Comparison of ENCODE assay signal across 8 cellular contexts in the genomic region with DNA sequence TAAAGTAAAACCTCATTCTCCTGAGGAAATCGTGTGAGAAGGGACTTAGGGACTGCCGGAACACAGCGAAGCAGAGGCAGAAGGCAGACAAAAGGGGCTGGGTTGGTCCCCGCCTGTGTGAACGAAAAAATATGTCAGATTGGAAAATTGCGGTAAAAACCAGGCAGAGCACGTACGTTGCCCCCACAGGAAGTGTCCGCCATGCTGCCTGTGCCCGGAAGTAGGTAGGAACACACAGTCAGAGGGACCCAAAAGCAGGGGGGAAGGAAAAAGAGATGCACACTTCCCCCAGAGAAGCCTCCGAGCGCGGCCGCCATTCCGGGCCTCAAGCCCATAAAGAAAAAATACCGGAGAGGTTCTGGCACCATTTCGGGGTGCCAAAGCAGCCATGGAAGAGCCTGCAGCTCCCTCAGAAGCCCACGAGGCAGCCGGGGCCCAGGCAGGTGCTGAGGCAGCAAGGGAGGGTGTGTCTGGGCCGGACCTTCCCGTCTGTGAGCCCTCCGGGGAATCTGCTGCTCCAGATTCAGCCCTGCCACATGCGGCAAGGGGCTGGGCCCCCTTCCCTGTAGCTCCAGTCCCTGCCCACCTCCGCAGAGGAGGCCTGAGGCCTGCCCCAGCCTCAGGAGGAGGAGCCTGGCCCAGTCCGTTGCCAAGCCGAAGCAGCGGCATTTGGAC. TPM values are rescaled to one million over a fixed set of nuclear protein-coding genes. Genes with fewer than 3 reads are reported as not detected.
DNase-seq lines count a peak whose midpoint lies in the region; ATAC-seq lines count a peak whose summit lies in the region.

Gene MKRN3, plus strand, starts transcription at position 280 of the 675 bp plus-strand sequence. Its CDS starts 109 bp downstream, at position 389.

- ATAC-seq in esophagus mucosa (peak; percentile 94), HG02642 (IDR thresholded peaks at IDR 0.05; ENCODE audit: poor library complexity, unreplicated experiment) (no peak)

- DNase-seq in Daoy (ENCODE audit: low read depth), result peak; percentile 91
- peak; percentile 81 for DNase-seq in NCI-H2029 (lab: John Stamatoyannopoulos, UW)
- peak; percentile 13 to 30 for DNase-seq in activated CD4-positive, alpha-beta T cell treated with anti-CD3 and anti-CD28 coated beads, Interleukin-2, amount 50 U/mL, for 48 hours
- DNase-seq in putamen (ENCODE audit: low spot score), result peak; percentile 79
- DNase-seq in kidney tubule cell (ENCODE audit: low spot score), result no peak
- DNase-seq in SIG-M5 (lab: John Stamatoyannopoulos, UW), result no peak

RNA-seq across cellular contexts. Expression of gene MKRN3, which starts in this region (rescaled TPM):
- total RNA-seq in Daoy (2014; rRNA removed; shearing (Covaris generic)), result 12.1 and 15.0 TPM in 2 replicates
- 2.5 TPM for total RNA-seq in esophagus mucosa

Comparison
In these comparisons a context has a peak if more than half of its experiments do, and no peak if none do; other contexts are left out.
1. DNase-seq: peak in Daoy (single experiment), NCI-H2029 (single experiment), activated CD4-positive, alpha-beta T cell treated with anti-CD3 and anti-CD28 coated beads, Interleukin-2, amount 50 U/mL, for 48 hours (2 of 2) and putamen (single experiment); none in kidney tubule cell (single experiment) and SIG-M5 (single experiment).